Comparison of ENCODE assay signal across 1 cellular context in genomic region chr9:22307013-22307711, GRCh38.
TF ChIP-seq lines count a peak whose summit lies in the region.

No MANE protein-coding gene starts in this region.

TF ChIP-seq in GM23338, 12 proteins besides CTCF, POLR2A, EP300 and RAD21 (continued from another document):
- TF ChIP-seq ZNF462 (CRISPR knock-in tag; IDR thresholded peaks at IDR 0.05) (no peak), EZH2 (IDR thresholded peaks at IDR 0.05; ENCODE audit: low read depth, unreplicated experiment) (no peak), ZNF331 (CRISPR knock-in tag; IDR thresholded peaks at IDR 0.05; ENCODE audit: low read depth) (no peak), ZNF114 (CRISPR knock-in tag; IDR thresholded peaks at IDR 0.05) (no peak), REST (IDR thresholded peaks at IDR 0.05; ENCODE audit: unreplicated experiment) (no peak)
